13 cellular contexts compared by ENCODE assay signal in the genomic region with DNA sequence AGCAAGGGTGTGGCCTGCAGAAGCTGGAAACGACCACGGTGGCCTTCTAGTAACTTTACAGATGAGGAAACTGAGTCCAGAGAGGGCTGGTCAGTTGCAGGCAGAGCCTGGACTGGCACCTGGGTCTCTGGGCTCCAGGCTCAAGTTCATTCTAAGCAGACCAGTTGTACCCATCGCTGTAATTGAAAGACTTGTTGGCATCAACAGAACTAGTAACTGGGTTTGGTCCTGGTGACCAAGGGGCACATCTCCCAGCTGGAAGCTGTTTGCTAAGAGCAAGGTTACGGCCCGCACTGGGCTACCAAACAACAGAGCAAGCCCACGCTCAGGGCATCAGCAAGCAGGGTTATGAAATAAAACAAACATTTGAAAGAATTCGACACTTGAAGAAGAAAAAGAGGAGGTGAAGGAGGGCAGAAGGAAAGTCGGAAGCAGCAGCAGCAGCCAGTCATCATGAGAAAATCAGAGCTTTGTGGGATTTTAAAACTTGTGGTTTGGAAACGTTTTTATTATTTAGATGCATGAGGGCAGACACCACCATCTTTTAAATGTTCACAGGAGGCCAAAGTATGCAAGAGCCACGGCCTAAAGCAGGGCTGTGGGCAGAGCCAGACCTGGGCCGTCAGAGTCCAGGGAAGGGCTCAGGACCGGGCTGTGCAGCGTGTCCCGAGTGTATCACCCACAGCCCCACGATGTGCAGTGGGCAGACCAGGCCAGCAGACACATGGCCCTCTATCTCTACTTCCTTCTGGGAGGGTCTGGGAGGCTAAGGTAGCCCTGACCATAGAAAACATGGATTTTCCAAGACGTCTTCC.
A peak's percentile ranks its signal among the peaks of the same experiment; 100 is the strongest.
DNase-seq lines count a peak whose midpoint lies in the region; ATAC-seq and TF ChIP-seq lines count a peak whose summit lies in the region.
"Had no signal": no experiment of that assay in that cellular context is flagged by ENCODE, and none has a peak within 500 bp of the region (broad histone marks: within the 10 kb centered on the region; RNA-seq: fewer than 3 reads in every experiment).

No MANE protein-coding gene starts in this region.

- ATAC-seq in GM18511 (IDR thresholded peaks at IDR 0.05; ENCODE audit: unreplicated experiment) (peak; percentile 1), HG03097 (IDR thresholded peaks at IDR 0.05; ENCODE audit: low FRiP score, unreplicated experiment) (peak; percentile 11), natural killer cell (no peak)
- no peak for ATAC-seq in activated T-helper 17 cell treated with anti-CD3 and anti-CD28 coated beads, Interleukin-2, amount 50 U/mL, for 72 hours (replicated peaks)
- ATAC-seq: foreskin keratinocyte had no signal

- no peak for TF ChIP-seq CTCF in natural killer cell (IDR thresholded peaks at IDR 0.05)
- no peak for TF ChIP-seq CTCF in dorsolateral prefrontal cortex (IDR thresholded peaks at IDR 0.05 in 54 of 56, conservative IDR thresholded peaks at IDR 0.05 in 2 of 56; ENCODE audit: low read depth in 1 of 56, partially characterized antibody in 56 of 56)

- no peaks in the 10 kb centered on the region for H3K36me3 Mint-ChIP-seq in activated T-helper 17 cell treated with anti-CD3 and anti-CD28 coated beads, Interleukin-2, amount 50 U/mL, for 72 hours (ENCODE audit: low read depth)
- H3K36me3 Mint-ChIP-seq in natural killer cell = no peaks in the 10 kb centered on the region

- H3K4me3 ChIP-seq in dorsolateral prefrontal cortex (no peak overlapping the region), SJCRH30 (no peak overlapping the region)
- H3K4me3 ChIP-seq: cardiac muscle cell had no signal

- H3K4me3 Mint-ChIP-seq in activated T-helper 17 cell treated with anti-CD3 and anti-CD28 coated beads, Interleukin-2, amount 50 U/mL, for 72 hours = peak overlapping the region; percentile 41
- H3K4me3 Mint-ChIP-seq in natural killer cell = peak overlapping the region; percentile 82
- H3K4me3 Mint-ChIP-seq: HFFc6 had no signal

- DNase-seq in natural killer cell = no peak
- DNase-seq in NCI-H748 treated with DMSO at 0.1 percent for 48 hours (lab: John Stamatoyannopoulos, UW) = no peak
- no peak for DNase-seq in dermis blood vessel endothelial cell
- DNase-seq in dorsolateral prefrontal cortex = no peak
- DNase-seq in SJCRH30 = no peak
- DNase-seq: DMS153, foreskin keratinocyte, HFFc6, IMR-90 had no signal

- H3K9me3 Mint-ChIP-seq in activated T-helper 17 cell treated with anti-CD3 and anti-CD28 coated beads, Interleukin-2, amount 50 U/mL, for 72 hours = no peaks in the 10 kb centered on the region
- H3K9me3 Mint-ChIP-seq in natural killer cell = peaks cover 3% of the 10 kb centered on the region in 2 donors

- no peak overlapping the region for H3K27ac ChIP-seq in dorsolateral prefrontal cortex
- H3K27ac ChIP-seq in SJCRH30 = no peak overlapping the region
- H3K27ac ChIP-seq: cardiac muscle cell, foreskin keratinocyte had no signal

- H3K27me3 ChIP-seq in dorsolateral prefrontal cortex (peaks cover 0 to 17% (median 0%) of the 10 kb centered on the region in 45 donors), SJCRH30 (no peaks in the 10 kb centered on the region)
- H3K27me3 ChIP-seq: cardiac muscle cell had no signal

- peaks cover 9% of the 10 kb centered on the region for H3K27me3 Mint-ChIP-seq in activated T-helper 17 cell treated with anti-CD3 and anti-CD28 coated beads, Interleukin-2, amount 50 U/mL, for 72 hours
- H3K27me3 Mint-ChIP-seq in natural killer cell (ENCODE audit: low read depth in 2 of 2) = peaks cover 6 to 23% of the 10 kb centered on the region in 2 donors

- H3K36me3 ChIP-seq in SJCRH30 = no peaks in the 10 kb centered on the region
- H3K36me3 ChIP-seq: cardiac muscle cell had no signal

- H3K4me1 ChIP-seq in SJCRH30 = no peaks in the 10 kb centered on the region
- H3K4me1 ChIP-seq: foreskin keratinocyte had no signal

- H3K27ac Mint-ChIP-seq in activated T-helper 17 cell treated with anti-CD3 and anti-CD28 coated beads, Interleukin-2, amount 50 U/mL, for 72 hours = peak overlapping the region; percentile 34
- peak overlapping the region; percentile 74 to 89 for H3K27ac Mint-ChIP-seq in natural killer cell
- H3K27ac Mint-ChIP-seq: HFFc6 had no signal

- peaks cover 29% of the 10 kb centered on the region for H3K4me1 Mint-ChIP-seq in activated T-helper 17 cell treated with anti-CD3 and anti-CD28 coated beads, Interleukin-2, amount 50 U/mL, for 72 hours
- peaks cover 53 to 62% of the 10 kb centered on the region in 2 donors for H3K4me1 Mint-ChIP-seq in natural killer cell

- intact Hi-C loops in natural killer cell (cut with micrococcal nuclease) = no loop called here
- intact Hi-C loops in dorsolateral prefrontal cortex (cut with DNase I) = no loop called here

- H3K9me3 ChIP-seq in SJCRH30 (replicated peaks) = no peaks in the 10 kb centered on the region

Comparison
In these comparisons a context has a peak if more than half of its experiments do, and no peak if none do; other contexts are left out.
1. ATAC-seq: peak in GM18511 (single experiment) and HG03097 (single experiment); none in activated T-helper 17 cell treated with anti-CD3 and anti-CD28 coated beads, Interleukin-2, amount 50 U/mL, for 72 hours (single experiment) and natural killer cell (0 of 3).